ENCODE assay signal across 16 cellular contexts in genomic region chr10:90959826-90960225, GRCh38. TPM values are rescaled to one million over a fixed set of nuclear protein-coding genes. Genes with fewer than 3 reads are reported as not detected.
A peak's percentile ranks its signal among the peaks of the same experiment; 100 is the strongest.
DNase-seq lines count a peak whose midpoint lies in the region; ATAC-seq and TF ChIP-seq lines count a peak whose summit lies in the region.
"Had no signal": no experiment of that assay in that cellular context is flagged by ENCODE, and none has a peak within 500 bp of the region (broad histone marks: within the 10 kb centered on the region; RNA-seq: fewer than 3 reads in every experiment).

No MANE protein-coding gene starts in this region.

- no peaks in the 10 kb centered on the region for H3K4me1 Mint-ChIP-seq in nephron progenitor cell
- H3K4me1 Mint-ChIP-seq: activated CD4-positive, alpha-beta T cell treated with anti-CD3 and anti-CD28 coated beads for 36 hours; activated naive CD8-positive, alpha-beta T cell treated with anti-CD3 and anti-CD28 coated beads, Interleukin-2, amount 50 U/mL, for 24 hours had no signal

- DNase-seq in adipocyte (ENCODE audit: low read depth), result no peak
- no peak for DNase-seq in nephron progenitor cell
- no peak for DNase-seq in activated CD4-positive, alpha-beta T cell treated with anti-CD3 and anti-CD28 coated beads, Interleukin-2, amount 50 U/mL, for 48 hours
- no peak for DNase-seq in NOMO-1 (lab: John Stamatoyannopoulos, UW; ENCODE audit: unreplicated experiment in 2 of 2)
- no peak for DNase-seq in suprapubic skin (ENCODE audit: low spot score in 2 of 2)
- no peak for DNase-seq in AG20443 (ENCODE audit: low spot score)
- DNase-seq: activated naive CD8-positive, alpha-beta T cell treated with anti-CD3 and anti-CD28 coated beads, Interleukin-2, amount 50 U/mL, for 24 hours; AML-193; NCI-H1930; NCI-H526 had no signal

- TF ChIP-seq POLR2A in suprapubic skin (IDR thresholded peaks at IDR 0.05), result no peak

- H3K4me3 Mint-ChIP-seq in nephron progenitor cell, result no peak overlapping the region
- H3K4me3 Mint-ChIP-seq: activated CD4-positive, alpha-beta T cell treated with anti-CD3 and anti-CD28 coated beads for 36 hours; activated naive CD8-positive, alpha-beta T cell treated with anti-CD3 and anti-CD28 coated beads, Interleukin-2, amount 50 U/mL, for 24 hours; T-helper 2 cell treated with Interferon-gamma antibody and Interleukin-4, amounts not matched to agents 5 μg/mL and 100 μg/mL, for 36 hours had no signal

- no peaks in the 10 kb centered on the region for H3K36me3 Mint-ChIP-seq in nephron progenitor cell (ENCODE audit: low read depth)

- peaks cover 43% of the 10 kb centered on the region for H3K4me1 ChIP-seq in adipocyte (ENCODE audit: control insufficient read depth, insufficient read depth, low read length)
- H3K4me1 ChIP-seq in suprapubic skin, result peaks cover 4% of the 10 kb centered on the region

- H3K9me3 ChIP-seq in adipocyte (ENCODE audit: control insufficient read depth, low read length), result no peaks in the 10 kb centered on the region
- no peaks in the 10 kb centered on the region for H3K9me3 ChIP-seq in suprapubic skin

- peaks cover 3% of the 10 kb centered on the region for H3K9me3 Mint-ChIP-seq in nephron progenitor cell
- H3K9me3 Mint-ChIP-seq: activated naive CD8-positive, alpha-beta T cell treated with anti-CD3 and anti-CD28 coated beads, Interleukin-2, amount 50 U/mL, for 24 hours; T-helper 2 cell treated with Interferon-gamma antibody and Interleukin-4, amounts not matched to agents 5 μg/mL and 100 μg/mL, for 36 hours had no signal

- H3K36me3 ChIP-seq in adipocyte (ENCODE audit: control insufficient read depth, insufficient read depth, low read length, severe bottlenecking) (no peaks in the 10 kb centered on the region), suprapubic skin (no peaks in the 10 kb centered on the region)

- 68% methylated on average over 1 of the region's 1 CpG for WGBS in suprapubic skin

- TF ChIP-seq CTCF in nephron progenitor cell (IDR thresholded peaks at IDR 0.05), result no peak
- no peak for TF ChIP-seq CTCF in suprapubic skin (IDR thresholded peaks at IDR 0.05)

- H3K27me3 ChIP-seq in adipocyte (replicated peaks; ENCODE audit: control insufficient read depth, insufficient read depth, low read length) (no peaks in the 10 kb centered on the region), suprapubic skin (no peaks in the 10 kb centered on the region)
- H3K27me3 ChIP-seq: hepatocyte had no signal

- no peak overlapping the region for H3K27ac ChIP-seq in suprapubic skin
- H3K27ac ChIP-seq: hepatocyte had no signal

- peak overlapping the region; percentile 20 for H3K27ac Mint-ChIP-seq in nephron progenitor cell
- H3K27ac Mint-ChIP-seq: activated CD4-positive, alpha-beta T cell treated with anti-CD3 and anti-CD28 coated beads for 36 hours; activated naive CD8-positive, alpha-beta T cell treated with anti-CD3 and anti-CD28 coated beads, Interleukin-2, amount 50 U/mL, for 24 hours; T-helper 2 cell treated with Interferon-gamma antibody and Interleukin-4, amounts not matched to agents 5 μg/mL and 100 μg/mL, for 36 hours had no signal

- no peak for TF ChIP-seq EP300 in suprapubic skin (IDR thresholded peaks at IDR 0.05)

- peak overlapping the region; percentile 42 for H3K4me3 ChIP-seq in adipocyte (ENCODE audit: low read length)
- no peak overlapping the region for H3K4me3 ChIP-seq in suprapubic skin
- H3K4me3 ChIP-seq: hepatocyte had no signal

- H3K27me3 Mint-ChIP-seq in nephron progenitor cell (ENCODE audit: low read depth, poor library complexity), result peaks cover 4% of the 10 kb centered on the region
- H3K27me3 Mint-ChIP-seq: activated CD4-positive, alpha-beta T cell treated with anti-CD3 and anti-CD28 coated beads for 36 hours had no signal

- H3K9ac ChIP-seq in adipocyte (ENCODE audit: low read length), result peak overlapping the region; percentile 67

- ATAC-seq in GM18867 (IDR thresholded peaks at IDR 0.05; ENCODE audit: unreplicated experiment) (peak; percentile 10), HG02798 (IDR thresholded peaks at IDR 0.05; ENCODE audit: poor library complexity, unreplicated experiment) (peak; percentile 18)

RNA-seq across cellular contexts. Expression of gene ANKRD1, which starts 38.9 kb away (rescaled TPM):
- total RNA-seq in suprapubic skin, result under 1 TPM in 1 of 4 donors, not detected in 3; 0.30 TPM
- total RNA-seq: activated CD4-positive, alpha-beta T cell treated with anti-CD3 and anti-CD28 coated beads for 36 hours; subcutaneous adipose tissue had no signal
